Comparison of ENCODE assay signal across 24 cellular contexts in the genomic region with DNA sequence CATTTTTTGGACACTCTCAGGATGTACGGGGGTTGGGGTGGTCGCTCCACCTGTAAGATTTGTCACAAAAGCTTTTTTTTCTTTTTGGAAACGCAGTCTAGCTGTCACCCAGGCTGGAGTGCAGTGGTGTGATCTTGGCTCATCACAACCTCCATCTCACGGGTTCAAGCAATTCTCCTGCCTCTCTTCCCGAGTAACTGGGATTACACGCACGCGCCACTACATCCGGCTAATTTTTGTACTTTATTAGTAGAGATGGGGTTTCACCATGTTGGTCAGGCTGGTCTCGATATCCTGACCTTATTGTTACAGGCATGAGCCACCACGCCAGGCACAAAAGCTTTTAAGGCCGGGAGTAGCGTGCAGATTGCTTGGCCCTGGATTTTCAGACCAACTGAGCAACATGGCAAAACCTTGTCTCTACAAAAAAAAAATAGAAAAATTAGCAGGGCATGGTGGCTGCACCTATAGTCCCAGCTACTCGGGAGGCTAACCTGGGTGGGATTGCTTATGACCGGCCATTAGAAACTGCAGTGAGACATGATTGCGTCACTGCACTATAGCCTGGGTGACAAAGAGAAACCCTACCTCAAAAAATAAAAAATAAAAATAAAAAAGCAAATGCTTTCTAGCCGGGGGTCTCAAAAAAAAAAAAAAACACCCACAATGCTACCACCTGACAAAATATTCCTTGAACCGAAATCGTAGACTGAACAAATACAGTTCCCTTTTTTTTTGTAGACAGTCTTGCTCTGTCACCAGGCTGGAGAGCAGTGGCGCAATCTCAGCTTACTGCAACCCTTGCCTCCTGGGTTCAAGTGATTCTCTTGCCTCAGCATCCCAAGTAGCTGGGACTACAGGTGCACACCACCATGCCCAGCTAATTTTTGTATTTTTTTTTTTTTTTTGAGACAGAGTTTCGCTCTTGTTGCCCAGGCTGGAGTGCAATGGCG. TPM values are rescaled to one million over a fixed set of nuclear protein-coding genes. Genes with fewer than 3 reads are reported as not detected.
DNase-seq lines count a peak whose midpoint lies in the region; ATAC-seq and TF ChIP-seq lines count a peak whose summit lies in the region.
"Had no signal": no experiment of that assay in that cellular context is flagged by ENCODE, and none has a peak within 500 bp of the region (broad histone marks: within the 10 kb centered on the region; RNA-seq: fewer than 3 reads in every experiment).

No MANE protein-coding gene starts in this region.

- TF ChIP-seq CTCF in natural killer cell (IDR thresholded peaks at IDR 0.05) = no peak
- TF ChIP-seq CTCF in endodermal cell (conservative IDR thresholded peaks at IDR 0.05) = no peak
- TF ChIP-seq CTCF in BE2C (IDR thresholded peaks at IDR 0.05; ENCODE audit: low read depth, low read length) = no peak

- H3K4me3 Mint-ChIP-seq in natural killer cell = peak overlapping the region; percentile 17
- H3K4me3 Mint-ChIP-seq in natural killer cell treated with Interleukin-12 subunit alpha and Interleukin-12 subunit beta and Interleukin-15 and Interleukin-18, amount 100 ng/mL, for 72 hours = no peak overlapping the region
- H3K4me3 Mint-ChIP-seq in endodermal cell = no peak overlapping the region
- H3K4me3 Mint-ChIP-seq: T-helper 2 cell treated with Interferon-gamma antibody and Interleukin-4, amounts not matched to agents 5 μg/mL and 100 μg/mL, for 36 hours had no signal

- H3K9ac ChIP-seq in endodermal cell (ENCODE audit: extremely low read depth, low read length, poor library complexity, severe bottlenecking) = no peak overlapping the region

- no peaks in the 10 kb centered on the region for H3K4me1 ChIP-seq in endodermal cell (ENCODE audit: control insufficient read depth, insufficient read depth, low read length)
- H3K4me1 ChIP-seq in BE2C = peaks cover 6% of the 10 kb centered on the region; the same call in 1 of the 2 replicates
- H3K4me1 ChIP-seq: SJSA1 had no signal

- H3K4me1 Mint-ChIP-seq in natural killer cell = peaks cover 43 to 46% of the 10 kb centered on the region in 2 donors
- peaks cover 31 to 33% of the 10 kb centered on the region in 2 donors for H3K4me1 Mint-ChIP-seq in natural killer cell treated with Interleukin-12 subunit alpha and Interleukin-12 subunit beta and Interleukin-15 and Interleukin-18, amount 100 ng/mL, for 72 hours (ENCODE audit: low read depth in 2 of 2)
- peaks cover 8% of the 10 kb centered on the region for H3K4me1 Mint-ChIP-seq in endodermal cell

- peaks cover 95% of the 10 kb centered on the region for H3K36me3 ChIP-seq in endodermal cell (ENCODE audit: control insufficient read depth, insufficient read depth, low read length)
- H3K36me3 ChIP-seq in BE2C = peaks cover 98% of the 10 kb centered on the region
- H3K36me3 ChIP-seq: ovary had no signal

- 93 to 96% methylated on average over 11 to 21 of the region's 22 CpGs for WGBS in endodermal cell (ENCODE audit: insufficient coverage in 1 of 2, insufficient read length in 1 of 2), 2 experiments

- DNase-seq in natural killer cell = no peak
- DNase-seq in natural killer cell treated with Interleukin-12 subunit alpha and Interleukin-12 subunit beta and Interleukin-15 and Interleukin-18, amount 100 ng/mL, for 72 hours (ENCODE audit: low spot score) = no peak
- peak; percentile 23 for DNase-seq in NOMO-1 treated with dmso at 0.1 percent for 144 hours (lab: John Stamatoyannopoulos, UW; ENCODE audit: unreplicated experiment)
- peak; percentile 45 for DNase-seq in endodermal cell
- no peak for DNase-seq in NCI-H2171 treated with DMSO at 0.1 percent for 48 hours (lab: John Stamatoyannopoulos, UW)
- DNase-seq in BE2C = no peak
- no peak for DNase-seq in DMS 273 treated with DMSO at 0.1 percent for 48 hours (lab: John Stamatoyannopoulos, UW)
- DNase-seq: activated gamma-delta T cell treated with Interleukin-2 at 50 U/mL for 16 hours; activated T-cell treated with anti-CD3 and anti-CD28 coated beads for 4 hours; amygdala; dermis blood vessel endothelial cell; DMS153; HCEC 1CT; naive thymus-derived CD4-positive, alpha-beta T cell; NCI-H1092 treated with DMSO at 0.1 percent for 48 hours; NCI-H2029; NCI-H345; NCI-H82; ovary; right lobe of liver had no signal

- H3K27ac ChIP-seq in endodermal cell (ENCODE audit: low read depth, low read length) = no peak overlapping the region
- H3K27ac ChIP-seq: C4-2B, ovary, right lobe of liver, SJSA1 had no signal

- H3K27ac Mint-ChIP-seq in natural killer cell = peak overlapping the region; percentile 58 to 83
- peak overlapping the region in 1 of 2 donors; percentile 48 for H3K27ac Mint-ChIP-seq in natural killer cell treated with Interleukin-12 subunit alpha and Interleukin-12 subunit beta and Interleukin-15 and Interleukin-18, amount 100 ng/mL, for 72 hours
- no peak overlapping the region for H3K27ac Mint-ChIP-seq in endodermal cell
- H3K27ac Mint-ChIP-seq: T-helper 2 cell treated with Interferon-gamma antibody and Interleukin-4, amounts not matched to agents 5 μg/mL and 100 μg/mL, for 36 hours had no signal

- ATAC-seq in natural killer cell (no peak), HG03565 (IDR thresholded peaks at IDR 0.05; ENCODE audit: unreplicated experiment) (no peak)
- ATAC-seq in natural killer cell treated with Interleukin-12 subunit alpha and Interleukin-12 subunit beta and Interleukin-15 and Interleukin-18, amount 100 ng/mL, for 72 hours = no peak
- ATAC-seq: naive thymus-derived CD4-positive, alpha-beta T cell had no signal

- no peaks in the 10 kb centered on the region for H3K9me3 ChIP-seq in endodermal cell (ENCODE audit: control insufficient read depth, low read length)
- H3K9me3 ChIP-seq in BE2C = no peaks in the 10 kb centered on the region
- H3K9me3 ChIP-seq: ovary, right lobe of liver, SJSA1 had no signal

- H3K27me3 ChIP-seq in endodermal cell (ENCODE audit: control insufficient read depth, insufficient read depth, low read length, poor library complexity, severe bottlenecking) (no peaks in the 10 kb centered on the region), BE2C (no peaks in the 10 kb centered on the region)
- H3K27me3 ChIP-seq: ovary, right lobe of liver, SJSA1 had no signal

- H3K9me3 Mint-ChIP-seq in natural killer cell (no peaks in the 10 kb centered on the region), endodermal cell (no peaks in the 10 kb centered on the region)
- H3K9me3 Mint-ChIP-seq in natural killer cell treated with Interleukin-12 subunit alpha and Interleukin-12 subunit beta and Interleukin-15 and Interleukin-18, amount 100 ng/mL, for 72 hours = no peaks in the 10 kb centered on the region
- H3K9me3 Mint-ChIP-seq: T-helper 2 cell treated with Interferon-gamma antibody and Interleukin-4, amounts not matched to agents 5 μg/mL and 100 μg/mL, for 36 hours had no signal

- H3K4me3 ChIP-seq in endodermal cell (ENCODE audit: low read length) (no peak overlapping the region), BE2C (ENCODE audit: low read depth, low read length) (no peak overlapping the region)
- H3K4me3 ChIP-seq: ovary, right lobe of liver, SJSA1 had no signal

- H3K27me3 Mint-ChIP-seq in natural killer cell (ENCODE audit: low read depth in 2 of 2) = no peaks in the 10 kb centered on the region
- no peaks in the 10 kb centered on the region for H3K27me3 Mint-ChIP-seq in natural killer cell treated with Interleukin-12 subunit alpha and Interleukin-12 subunit beta and Interleukin-15 and Interleukin-18, amount 100 ng/mL, for 72 hours
- no peaks in the 10 kb centered on the region for H3K27me3 Mint-ChIP-seq in endodermal cell (ENCODE audit: insufficient read depth)
- H3K27me3 Mint-ChIP-seq: naive thymus-derived CD4-positive, alpha-beta T cell had no signal

- intact Hi-C loops in natural killer cell (cut with micrococcal nuclease) = loop anchor here (10.0 kb wide), 1 partner anchor 48 kb away; a partner anchor contains a TSS

- peaks cover 21% of the 10 kb centered on the region for H3K36me3 Mint-ChIP-seq in natural killer cell
- peaks cover 38% of the 10 kb centered on the region for H3K36me3 Mint-ChIP-seq in natural killer cell treated with Interleukin-12 subunit alpha and Interleukin-12 subunit beta and Interleukin-15 and Interleukin-18, amount 100 ng/mL, for 72 hours
- peaks cover 78% of the 10 kb centered on the region for H3K36me3 Mint-ChIP-seq in endodermal cell (ENCODE audit: low read depth)

RNA-seq across cellular contexts. Expression of a gene that starts 15.0 kb away (rescaled TPM):
- total RNA-seq in natural killer cell (1,000 to 10,000 TPM; 1,431 to 1,555 (median 1,445) TPM), endodermal cell (100 to 1,000 TPM; 276 to 332 TPM)
- total RNA-seq in natural killer cell treated with Interleukin-12 subunit alpha and Interleukin-12 subunit beta and Interleukin-15 and Interleukin-18, amount 100 ng/mL, for 72 hours = 100 to 1,000 TPM; 404 to 438 TPM
- 233 TPM for polyA plus RNA-seq in endodermal cell (2013, experiment 1 of 2)
- 202 TPM for polyA plus RNA-seq in endodermal cell (2013, experiment 2 of 2)
- 283 TPM for polyA plus RNA-seq in BE2C (2012; ENCODE audit: insufficient read depth, insufficient read length, low read depth)

RNA-seq across cellular contexts. Expression of a gene that starts 27.8 kb away (rescaled TPM):
- 10 to 100 TPM; 38.3 to 49.7 (median 40.5) TPM for total RNA-seq in natural killer cell
- total RNA-seq in natural killer cell treated with Interleukin-12 subunit alpha and Interleukin-12 subunit beta and Interleukin-15 and Interleukin-18, amount 100 ng/mL, for 72 hours = 100 to 1,000 TPM in 1 of 2 donors, 10 to 100 TPM in 1; 71.0 to 101 TPM
- total RNA-seq in endodermal cell = 100 to 1,000 TPM; 194 to 243 TPM
- polyA plus RNA-seq in endodermal cell (2013, experiment 1 of 2) = 207 TPM
- 196 TPM for polyA plus RNA-seq in endodermal cell (2013, experiment 2 of 2)
- 382 TPM for polyA plus RNA-seq in BE2C (2012; ENCODE audit: insufficient read depth, insufficient read length, low read depth)

RNA-seq across cellular contexts. Expression of a gene that starts 27.9 kb away (rescaled TPM):
- 10 to 100 TPM; 11.3 to 20.8 (median 16.0) TPM for total RNA-seq in natural killer cell
- 10 to 100 TPM; 27.0 to 37.4 TPM for total RNA-seq in natural killer cell treated with Interleukin-12 subunit alpha and Interleukin-12 subunit beta and Interleukin-15 and Interleukin-18, amount 100 ng/mL, for 72 hours
- total RNA-seq in endodermal cell = 10 to 100 TPM; 17.0 to 30.9 TPM
- 30.1 TPM for polyA plus RNA-seq in endodermal cell (2013, experiment 1 of 2)
- 21.7 TPM for polyA plus RNA-seq in endodermal cell (2013, experiment 2 of 2)
- polyA plus RNA-seq in BE2C (2012; ENCODE audit: insufficient read depth, insufficient read length, low read depth) = 21.3 TPM

RNA-seq across cellular contexts. Expression of a gene that starts 44.8 kb away (rescaled TPM):
- 100 to 1,000 TPM; 151 to 165 (median 161) TPM for total RNA-seq in natural killer cell
- total RNA-seq in natural killer cell treated with Interleukin-12 subunit alpha and Interleukin-12 subunit beta and Interleukin-15 and Interleukin-18, amount 100 ng/mL, for 72 hours = 10 to 100 TPM; 60.4 to 88.6 TPM
- 10 to 100 TPM; 68.1 to 78.8 TPM for total RNA-seq in endodermal cell
- polyA plus RNA-seq in endodermal cell (2013, experiment 1 of 2) = 41.6 TPM
- 45.6 TPM for polyA plus RNA-seq in endodermal cell (2013, experiment 2 of 2)
- 17.6 TPM for polyA plus RNA-seq in BE2C (2012; ENCODE audit: insufficient read depth, insufficient read length, low read depth)

Comparison
In these comparisons a context has a peak if more than half of its experiments do, and no peak if none do; other contexts are left out.
1. DNase-seq: peak in NOMO-1 treated with dmso at 0.1 percent for 144 hours (single experiment) and endodermal cell (single experiment); none in natural killer cell (single experiment), natural killer cell treated with Interleukin-12 subunit alpha and Interleukin-12 subunit beta and Interleukin-15 and Interleukin-18, amount 100 ng/mL, for 72 hours (single experiment), NCI-H2171 treated with DMSO at 0.1 percent for 48 hours (single experiment), BE2C (single experiment) and DMS 273 treated with DMSO at 0.1 percent for 48 hours (single experiment).